In genomic region chr20:5612476-5613291, GRCh38 we compare ENCODE assay signal across 8 cellular contexts. TPM values are rescaled to one million over a fixed set of nuclear protein-coding genes. Genes with fewer than 3 reads are reported as not detected.
A peak's percentile ranks its signal among the peaks of the same experiment; 100 is the strongest.
DNase-seq lines count a peak whose midpoint lies in the region; ATAC-seq, FAIRE-seq and TF ChIP-seq lines count a peak whose summit lies in the region.

No MANE protein-coding gene starts in this region.

- CTCF ChIA-PET in A549 (lab: Yijun Ruan, JAX): interaction anchor here (0.8 to 1.9 kb wide), 6 partner anchors 12 to 126 kb away, joined by 3 to 8 read pairs (median 3); no protein-coding TSS in a partner anchor
- CTCF ChIA-PET in MCF 10A (lab: Yijun Ruan, JAX): interaction anchor here (0.6 to 1.9 kb wide), 8 partner anchors 17 to 518 kb away, joined by 3 to 10 read pairs (median 4); no protein-coding TSS in a partner anchor

- no peaks in the 10 kb centered on the region for H3K27me3 Mint-ChIP-seq in MCF 10A (ENCODE audit: insufficient read depth, unreplicated experiment)
- H3K27me3 Mint-ChIP-seq in memory B cell: no peaks in the 10 kb centered on the region

- H3K36me3 Mint-ChIP-seq in MCF 10A (ENCODE audit: insufficient read depth, unreplicated experiment): peaks cover 12% of the 10 kb centered on the region
- peaks cover 3% of the 10 kb centered on the region for H3K36me3 Mint-ChIP-seq in memory B cell

- H3K4me1 Mint-ChIP-seq in MCF 10A (ENCODE audit: insufficient read depth, unreplicated experiment) (peaks cover 18% of the 10 kb centered on the region), memory B cell (peaks cover 16% of the 10 kb centered on the region)

- H3K9me3 ChIP-seq in A549: no peaks in the 10 kb centered on the region

- no peak for ATAC-seq in A549
- no peak for ATAC-seq in memory B cell (ENCODE audit: low read depth)
- no peak for ATAC-seq in GM18858 (IDR thresholded peaks at IDR 0.05; ENCODE audit: unreplicated experiment)
- ATAC-seq in HG02588 (IDR thresholded peaks at IDR 0.05; ENCODE audit: unreplicated experiment): no peak

- DNase-seq in A549 (ENCODE audit: low read depth in 1 of 2, low spot score in 1 of 2) (no peak), ELR (ENCODE audit: low read depth) (peak; percentile 54), MCF 10A (ENCODE audit: unreplicated experiment) (peak; percentile 37), memory B cell (ENCODE audit: low spot score in 2 of 2) (no peak), HuH-7.5 (ENCODE audit: low spot score) (no peak)
- DNase-seq in stimulated activated CD4-positive, alpha-beta T cell treated with anti-CD3 and anti-CD28 coated beads, Interleukin-4, amount 100 ng/mL, for 4 hours: no peak

- no peak for FAIRE-seq in A549 (lab: Jason Lieb, UNC)

- peaks cover 21% of the 10 kb centered on the region for H3K4me1 ChIP-seq in A549

- TF ChIP-seq EP300 in A549 (IDR thresholded peaks at IDR 0.05): no peak

- 0 out of 3 replicates have a peak overlapping the region, but pooled peaks have one; percentile 2 for H3K4me2 ChIP-seq in A549

- no peak for TF ChIP-seq CTCF in A549 (IDR thresholded peaks at IDR 0.05)
- TF ChIP-seq CTCF in MCF 10A (IDR thresholded peaks at IDR 0.05; ENCODE audit: unreplicated experiment): no peak

- no peak for TF ChIP-seq POLR2A in A549 (IDR thresholded peaks at IDR 0.05; ENCODE audit: low read length)

- H3K27ac ChIP-seq in A549: peak overlapping the region; percentile 0 to 56; a peak in 3 of 6 replicates

- WGBS in A549 (ENCODE audit: missing lambda C conversion rate): 76% methylated on average over 18 of the region's 18 CpGs

- H3K4me3 ChIP-seq in A549: no peak overlapping the region

- H3K4me3 Mint-ChIP-seq in MCF 10A (ENCODE audit: unreplicated experiment) (peak overlapping the region; percentile 33), memory B cell (no peak overlapping the region)

- H3K27ac Mint-ChIP-seq in MCF 10A (ENCODE audit: low read depth, unreplicated experiment) (peak overlapping the region; percentile 94), memory B cell (peak overlapping the region; percentile 99)

- no TSS peak for BruUV-seq in MCF 10A (replicated peaks; lab: Mats Ljungman, UMichigan)

- TF ChIP-seq RAD21 in A549 (conservative IDR thresholded peaks at IDR 0.05 in 1 of 2, IDR thresholded peaks at IDR 0.05 in 1 of 2): no peak

- intact Hi-C loops in MCF 10A (cut with micrococcal nuclease): no loop called here

- POLR2A ChIA-PET in A549 (lab: Yijun Ruan, JAX): interaction anchor here (0.9 kb wide), 1 partner anchor 35 kb away, joined by 3 read pairs; no protein-coding TSS in a partner anchor
- POLR2A ChIA-PET in MCF 10A (lab: Yijun Ruan, JAX): interaction anchor here (0.6 to 1.5 kb wide), 11 partner anchors 12 to 476 kb away, joined by 3 to 4 read pairs (median 3); no protein-coding TSS in a partner anchor

- no peaks in the 10 kb centered on the region for H3K9me3 Mint-ChIP-seq in MCF 10A (ENCODE audit: unreplicated experiment)
- H3K9me3 Mint-ChIP-seq in memory B cell: no peaks in the 10 kb centered on the region

TF ChIP-seq in A549, 52 proteins besides CTCF, POLR2A, EP300 and RAD21:
- no peak for TF ChIP-seq SREBF2 (IDR thresholded peaks at IDR 0.05)
- TF ChIP-seq, protein P1, sequence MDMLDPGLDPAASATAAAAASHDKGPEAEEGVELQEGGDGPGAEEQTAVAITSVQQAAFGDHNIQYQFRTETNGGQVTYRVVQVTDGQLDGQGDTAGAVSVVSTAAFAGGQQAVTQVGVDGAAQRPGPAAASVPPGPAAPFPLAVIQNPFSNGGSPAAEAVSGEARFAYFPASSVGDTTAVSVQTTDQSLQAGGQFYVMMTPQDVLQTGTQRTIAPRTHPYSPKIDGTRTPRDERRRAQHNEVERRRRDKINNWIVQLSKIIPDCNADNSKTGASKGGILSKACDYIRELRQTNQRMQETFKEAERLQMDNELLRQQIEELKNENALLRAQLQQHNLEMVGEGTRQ (IDR thresholded peaks at IDR 0.05): no peak
- TF ChIP-seq HDAC2 (IDR thresholded peaks at IDR 0.05): no peak
- TF ChIP-seq HOXB5 (CRISPR knock-in tag; IDR thresholded peaks at IDR 0.05): no peak
- no peak for TF ChIP-seq KDM1A (IDR thresholded peaks at IDR 0.05; ENCODE audit: low read depth)
- TF ChIP-seq TP53 (CRISPR knock-in tag; IDR thresholded peaks at IDR 0.05): no peak
- TF ChIP-seq HMGXB4 (CRISPR knock-in tag; IDR thresholded peaks at IDR 0.05; ENCODE audit: borderline replicate concordance): no peak
- no peak for TF ChIP-seq NR3C1 (IDR thresholded peaks at IDR 0.05)
- no peak for TF ChIP-seq ZFP36 (IDR thresholded peaks at IDR 0.05; ENCODE audit: borderline replicate concordance, partially characterized antibody)
- TF ChIP-seq, protein P2, sequence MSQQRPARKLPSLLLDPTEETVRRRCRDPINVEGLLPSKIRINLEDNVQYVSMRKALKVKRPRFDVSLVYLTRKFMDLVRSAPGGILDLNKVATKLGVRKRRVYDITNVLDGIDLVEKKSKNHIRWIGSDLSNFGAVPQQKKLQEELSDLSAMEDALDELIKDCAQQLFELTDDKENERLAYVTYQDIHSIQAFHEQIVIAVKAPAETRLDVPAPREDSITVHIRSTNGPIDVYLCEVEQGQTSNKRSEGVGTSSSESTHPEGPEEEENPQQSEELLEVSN (IDR thresholded peaks at IDR 0.05; ENCODE audit: borderline replicate concordance, low read depth): no peak
- no peak for TF ChIP-seq CHD2 (IDR thresholded peaks at IDR 0.05; ENCODE audit: low read length, partially characterized antibody)
- TF ChIP-seq RNF2 (IDR thresholded peaks at IDR 0.05; ENCODE audit: borderline replicate concordance, low read depth): no peak
- no peak for TF ChIP-seq EHMT2 (IDR thresholded peaks at IDR 0.05; ENCODE audit: low read depth)
- TF ChIP-seq POLR2AphosphoS2 (conservative IDR thresholded peaks at IDR 0.05; ENCODE audit: low read length): no peak
- no peak for TF ChIP-seq FOXS1 (CRISPR knock-in tag; IDR thresholded peaks at IDR 0.05)
- no peak for TF ChIP-seq CEBPB (IDR thresholded peaks at IDR 0.05)
- TF ChIP-seq FOSL2 (IDR thresholded peaks at IDR 0.05): no peak
- no peak for TF ChIP-seq FOSL2 (CRISPR knock-in tag; IDR thresholded peaks at IDR 0.05)
- TF ChIP-seq MAZ (IDR thresholded peaks at IDR 0.05; ENCODE audit: borderline replicate concordance, low read depth, low read length): no peak
- no peak for TF ChIP-seq JUN (IDR thresholded peaks at IDR 0.05)
- no peak for TF ChIP-seq CHD4 (IDR thresholded peaks at IDR 0.05; ENCODE audit: borderline replicate concordance)
TF ChIP-seq in A549: peak in this region for 0.

RNA-seq across cellular contexts. Expression of gene GPCPD1, which starts 1.9 kb away (rescaled TPM):
- 71.5 and 75.1 TPM in 2 replicates for polyA plus RNA-seq in A549 (2011; rRNA removed)
- polyA plus RNA-seq in A549 (2012; cell fraction: cytosol; rRNA removed): 4.5 and 5.3 TPM in 2 replicates
- polyA plus RNA-seq in A549 (2012; cell fraction: nucleus; rRNA removed): 9.5 and 21.7 TPM in 2 replicates
- 8.1 to 8.6 TPM (median 8.5 TPM) in 3 replicates for polyA plus RNA-seq in A549 (2017; fragmentation: RNase III; extraction: RNeasy Plus Mini Kit Qiagen cat#74134 plus additional on column Dnase treatment)
- 49.4 and 50.0 TPM in 2 replicates for polyA minus RNA-seq in A549 (2011; rRNA and poly(A)+ RNA removed)
- 35.4 and 63.8 TPM in 2 replicates for total RNA-seq in MCF 10A (2022)

Comparison
In these comparisons a context has a peak if more than half of its experiments do, and no peak if none do; other contexts are left out.
1. DNase-seq: peak in ELR (single experiment) and MCF 10A (single experiment); none in A549 (0 of 2), memory B cell (0 of 2), stimulated activated CD4-positive, alpha-beta T cell treated with anti-CD3 and anti-CD28 coated beads, Interleukin-4, amount 100 ng/mL, for 4 hours (0 of 2) and HuH-7.5 (single experiment).